In genomic region chr7:31036941-31037340, GRCh38 we compare ENCODE assay signal across 31 cellular contexts. TPM values are rescaled to one million over a fixed set of nuclear protein-coding genes. Genes with fewer than 3 reads are reported as not detected.
"Had no signal": no experiment of that assay in that cellular context is flagged by ENCODE, and none has a peak within 500 bp of the region (broad histone marks: within the 10 kb centered on the region; RNA-seq: fewer than 3 reads in every experiment).

No MANE protein-coding gene starts in this region.

- H3K27me3 ChIP-seq: ascending aorta, breast epithelium had no signal

- H3K36me3 ChIP-seq: ascending aorta, breast epithelium, esophagus muscularis mucosa, gastrocnemius medialis, heart left ventricle, WERI-Rb-1 had no signal

- H3K27ac ChIP-seq: ascending aorta, breast epithelium, esophagus muscularis mucosa, foreskin keratinocyte, gastrocnemius medialis, heart left ventricle, WERI-Rb-1 had no signal

- H3K9me3 ChIP-seq: ascending aorta, breast epithelium, esophagus muscularis mucosa, gastrocnemius medialis, heart left ventricle had no signal

- DNase-seq: activated B cell treated with CpG ODN at 0.5 μM for 24 hours; activated CD4-positive, alpha-beta T cell treated with anti-CD3 and anti-CD28 coated beads for 48 hours; activated CD4-positive, alpha-beta T cell treated with anti-CD3 and anti-CD28 coated beads, Interleukin-2, amount 50 U/mL, for 1 hour; activated CD4-positive, alpha-beta T cell treated with anti-CD3 and anti-CD28 coated beads, Interleukin-2, amount 50 U/mL, for 48 hours; activated CD8-positive, alpha-beta memory T cell treated with anti-CD3 and anti-CD28 coated beads for 24 hours; activated CD8-positive, alpha-beta T cell treated with anti-CD3 and anti-CD28 coated beads for 36 hours; activated gamma-delta T cell; activated naive CD4-positive, alpha-beta T cell; activated naive CD4-positive, alpha-beta T cell treated with anti-CD3 and anti-CD28 coated beads, Interleukin-2, amount 10 ng/mL, durations not matched to agents 7 days and 5 days; activated naive CD8-positive, alpha-beta T cell treated with anti-CD3 and anti-CD28 coated beads, Interleukin-2, amount 10 ng/mL, durations not matched to agents 7 days and 5 days; activated T-cell treated with anti-CD3 and anti-CD28 coated beads, Interleukin-2, amount 50 U/mL, for 1 hour; activated T-cell treated with anti-CD3 and anti-CD28 coated beads, Interleukin-2, amount 50 U/mL, for 48 hours; cortex of kidney; dermis blood vessel endothelial cell; effector CD4-positive, alpha-beta T cell; effector memory CD8-positive, alpha-beta T cell; erythroblast; foreskin keratinocyte; gastrocnemius medialis; glutamatergic neuron; heart left ventricle; T-cell; T1000; WERI-Rb-1 had no signal

- ATAC-seq: activated CD4-positive, CD25-positive, alpha-beta regulatory T cell treated with anti-CD3 and anti-CD28 coated beads, Interleukin-2, amount 50 U/mL, for 24 hours; activated CD8-positive, alpha-beta T cell treated with anti-CD3 and anti-CD28 coated beads for 36 hours; activated naive CD4-positive, alpha-beta T cell treated with anti-CD3 and anti-CD28 coated beads, Interleukin-2, amount 50 U/mL, for 72 hours; effector memory CD8-positive, alpha-beta T cell; foreskin keratinocyte; gastrocnemius medialis; heart left ventricle; T-cell had no signal

- H3K4me1 ChIP-seq: ascending aorta, breast epithelium, esophagus muscularis mucosa, foreskin keratinocyte, gastrocnemius medialis, heart left ventricle had no signal

- FAIRE-seq: colon had no signal

- H3K4me3 ChIP-seq: ascending aorta, breast epithelium, esophagus muscularis mucosa, gastrocnemius medialis, heart left ventricle had no signal

RNA-seq across cellular contexts. Expression of gene ADCYAP1R1, which starts 15.2 kb away (rescaled TPM):
- total RNA-seq: activated B cell treated with CpG ODN at 0.5 μM for 24 hours; activated CD8-positive, alpha-beta T cell treated with anti-CD3 and anti-CD28 coated beads for 36 hours; activated naive CD4-positive, alpha-beta T cell treated with anti-CD3 and anti-CD28 coated beads, Interleukin-2, amount 50 U/mL, for 72 hours; activated naive CD8-positive, alpha-beta T cell treated with anti-CD3 and anti-CD28 coated beads, Interleukin-2, amount 10 ng/mL, durations not matched to agents 7 days and 5 days; activated T-helper 1 cell treated with anti-CD3 and anti-CD28 coated beads, Interleukin-12 subunit alpha, Interleukin-12 subunit beta, Interleukin-2, Interleukin-4 antibody, amounts not matched to agents 30 ng/mL and 10 ng/mL and 1 ng/mL, durations not matched to agents 14 hours and 24 hours and 36 hours; dermis blood vessel endothelial cell; foreskin keratinocyte; T-cell had no signal
- polyA plus RNA-seq: foreskin keratinocyte had no signal
